ENCODE assay signal across 8 cellular contexts in the genomic region with DNA sequence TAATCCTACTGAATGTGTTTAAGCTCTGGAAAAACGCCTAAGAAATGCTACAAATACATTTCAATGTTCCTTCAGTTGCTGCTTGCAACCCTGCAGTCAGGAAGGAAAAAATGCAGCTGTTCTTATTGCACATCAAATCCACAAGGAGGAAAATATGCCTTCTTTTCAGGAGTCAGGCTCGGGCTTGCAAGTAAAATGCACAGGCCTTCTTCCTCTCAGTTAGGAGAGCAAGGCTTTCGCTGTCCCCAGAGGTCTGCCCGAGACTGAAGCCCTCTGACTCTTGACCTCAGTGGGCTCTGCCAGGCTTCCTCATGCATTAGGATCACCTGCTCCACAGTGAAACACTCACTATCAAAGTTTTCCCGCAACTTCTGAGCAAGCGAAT. TPM values are rescaled to one million over a fixed set of nuclear protein-coding genes. Genes with fewer than 3 reads are reported as not detected.
A peak's percentile ranks its signal among the peaks of the same experiment; 100 is the strongest.
DNase-seq lines count a peak whose midpoint lies in the region; ATAC-seq, FAIRE-seq and TF ChIP-seq lines count a peak whose summit lies in the region.

No MANE protein-coding gene starts in this region.

- no peak for FAIRE-seq in GM12878 (lab: Jason Lieb, UNC)

- H3K27me3 Mint-ChIP-seq in activated naive CD4-positive, alpha-beta T cell treated with anti-CD3 and anti-CD28 coated beads, Interleukin-2, amount 50 U/mL, for 24 hours: peaks cover 39% of the 10 kb centered on the region

- H3K36me3 ChIP-seq in GM12878 (ENCODE audit: control insufficient read depth in 2 of 2, insufficient read depth in 2 of 2, low read length in 1 of 2) (no peaks in the 10 kb centered on the region), tibial nerve (no peaks in the 10 kb centered on the region)

- H3K4me1 Mint-ChIP-seq in activated naive CD4-positive, alpha-beta T cell treated with anti-CD3 and anti-CD28 coated beads, Interleukin-2, amount 50 U/mL, for 24 hours: peaks cover 25% of the 10 kb centered on the region

- no peaks in the 10 kb centered on the region; the same call in 2 of the 3 replicates for H3K9me3 ChIP-seq in GM12878 (replicated peaks; ENCODE audit: control insufficient read depth, insufficient read depth, low read length)
- no peaks in the 10 kb centered on the region for H3K9me3 ChIP-seq in tibial nerve

- H3K4me2 ChIP-seq in GM12878 (ENCODE audit: control insufficient read depth, insufficient read depth): 0 out of 2 replicates have a peak overlapping the region, but pooled peaks have one; percentile 25

- H3K27ac ChIP-seq in GM12878 (ENCODE audit: control insufficient read depth, insufficient read depth): no peak overlapping the region
- H3K27ac ChIP-seq in tibial nerve: peak overlapping the region in 3 of 4 donors; percentile 34 to 66 (median 51)

- no peak for TF ChIP-seq RAD21 in GM12878 (IDR thresholded peaks at IDR 0.05; ENCODE audit: insufficient read depth, low read depth, low read length)

- DNase-seq in activated naive CD4-positive, alpha-beta T cell treated with anti-CD3 and anti-CD28 coated beads, Interleukin-2, amount 50 U/mL, for 72 hours (ENCODE audit: low spot score in 2 of 2): no peak
- no peak for DNase-seq in GM12878 (ENCODE audit: low read depth, low spot score)
- peak; percentile 63 for DNase-seq in left kidney (ENCODE audit: low read depth, low spot score)
- no peak for DNase-seq in tibial nerve (ENCODE audit: low spot score in 2 of 2)
- no peak for DNase-seq in NCI-H2171 treated with DMSO at 0.1 percent for 48 hours (lab: John Stamatoyannopoulos, UW)
- no peak for DNase-seq in omental fat pad (ENCODE audit: low spot score)
- DNase-seq in central memory CD4-positive, alpha-beta T cell: no peak

- in situ Hi-C loops in GM12878 (cut with MboI): no loop called here

- no peaks in the 10 kb centered on the region for H3K36me3 Mint-ChIP-seq in activated naive CD4-positive, alpha-beta T cell treated with anti-CD3 and anti-CD28 coated beads, Interleukin-2, amount 50 U/mL, for 24 hours
- H3K36me3 Mint-ChIP-seq in activated naive CD4-positive, alpha-beta T cell treated with anti-CD3 and anti-CD28 coated beads, Interleukin-2, amount 50 U/mL, for 72 hours: peaks cover 7% of the 10 kb centered on the region in 2 donors

- TF ChIP-seq CTCF in GM12878 (IDR thresholded peaks at IDR 0.05 in 2 of 3, conservative IDR thresholded peaks at IDR 0.05 in 1 of 3; ENCODE audit: control insufficient read depth in 2 of 3, extremely low read depth in 1 of 3, insufficient read depth in 1 of 3, low read depth in 3 of 3, low read length in 3 of 3): no peak
- no peak for TF ChIP-seq CTCF in tibial nerve (IDR thresholded peaks at IDR 0.05)
- TF ChIP-seq CTCF in omental fat pad (IDR thresholded peaks at IDR 0.05): no peak

- peaks cover 5 to 24% of the 10 kb centered on the region in 2 experiments for H3K27me3 ChIP-seq in GM12878 (replicated peaks in 1 of 2; ENCODE audit: control insufficient read depth in 2 of 2, insufficient read depth in 2 of 2, low read length in 1 of 2)
- peaks cover 0 to 25% of the 10 kb centered on the region in 2 donors for H3K27me3 ChIP-seq in tibial nerve

- no peak overlapping the region for H3K27ac Mint-ChIP-seq in activated naive CD4-positive, alpha-beta T cell treated with anti-CD3 and anti-CD28 coated beads, Interleukin-2, amount 50 U/mL, for 24 hours
- no peak overlapping the region for H3K27ac Mint-ChIP-seq in activated naive CD4-positive, alpha-beta T cell treated with anti-CD3 and anti-CD28 coated beads, Interleukin-2, amount 50 U/mL, for 72 hours

- no peak for ATAC-seq in activated naive CD4-positive, alpha-beta T cell treated with anti-CD3 and anti-CD28 coated beads, Interleukin-2, amount 50 U/mL, for 72 hours
- ATAC-seq in GM12878 (no peak), omental fat pad (ENCODE audit: low FRiP score) (no peak)

- no peak overlapping the region for H3K9ac ChIP-seq in GM12878 (ENCODE audit: control insufficient read depth, insufficient read depth, low read length)

- no peak overlapping the region for H3K4me3 ChIP-seq in GM12878
- peak overlapping the region; percentile 13 to 47 (median 27) for H3K4me3 ChIP-seq in tibial nerve

- no peaks in the 10 kb centered on the region for H3K9me3 Mint-ChIP-seq in activated naive CD4-positive, alpha-beta T cell treated with anti-CD3 and anti-CD28 coated beads, Interleukin-2, amount 50 U/mL, for 24 hours
- H3K9me3 Mint-ChIP-seq in activated naive CD4-positive, alpha-beta T cell treated with anti-CD3 and anti-CD28 coated beads, Interleukin-2, amount 50 U/mL, for 72 hours: no peaks in the 10 kb centered on the region

- peak overlapping the region; percentile 54 for H3K4me3 Mint-ChIP-seq in activated naive CD4-positive, alpha-beta T cell treated with anti-CD3 and anti-CD28 coated beads, Interleukin-2, amount 50 U/mL, for 24 hours

- SMC1A ChIA-PET in GM12878 (lab: Charles Lee; ENCODE audit: uncharacterized antibody, unreplicated experiment): no interaction called here

- 19% methylated on average over 6 of the region's 6 CpGs for WGBS in GM12878 (ENCODE audit: insufficient coverage, insufficient replicate concordance, low lambda C conversion rate, missing lambda C conversion rate)
- WGBS in tibial nerve, 2 donors: 23 to 37% methylated on average over 6 of the region's 6 CpGs

- POLR2A ChIA-PET in GM12878 (lab: Charles Lee): no interaction called here

- H3K4me1 ChIP-seq in GM12878 (ENCODE audit: control insufficient read depth, insufficient read depth, low read length) (no peaks in the 10 kb centered on the region), tibial nerve (peaks cover 0 to 38% (median 15%) of the 10 kb centered on the region in 4 donors)

- H4K20me1 ChIP-seq in GM12878 (ENCODE audit: control insufficient read depth, insufficient read depth): no peaks in the 10 kb centered on the region

- no TSS peak for BruUV-seq in GM12878 (replicated peaks; lab: Mats Ljungman, UMichigan)

- intact Hi-C loops in GM12878 (cut with micrococcal nuclease; ENCODE audit: unreplicated experiment): no loop called here

- RAD21 ChIA-PET in GM12878 (lab: Charles Lee; ENCODE audit: unreplicated experiment): no interaction called here

- CTCF ChIA-PET in GM12878 (lab: Yijun Ruan, JAX): interaction anchor here (1.6 kb wide), 1 partner anchor 100 kb away, joined by 3 read pairs; no protein-coding TSS in a partner anchor

- TF ChIP-seq EP300 in GM12878 (IDR thresholded peaks at IDR 0.05; ENCODE audit: borderline replicate concordance in 1 of 2, control insufficient read depth in 1 of 2, low read depth in 2 of 2, low read length in 2 of 2) (no peak), tibial nerve (IDR thresholded peaks at IDR 0.05) (no peak)

- TF ChIP-seq POLR2A in GM12878 (IDR thresholded peaks at IDR 0.05; ENCODE audit: low read depth, low read length) (no peak), tibial nerve (IDR thresholded peaks at IDR 0.05) (no peak)

- H2AFZ ChIP-seq in GM12878 (ENCODE audit: control insufficient read depth, low read depth, low read length): 0 out of 2 replicates have a peak overlapping the region, but pooled peaks have one; percentile 7

- no peaks in the 10 kb centered on the region for H3K79me2 ChIP-seq in GM12878 (ENCODE audit: control insufficient read depth, insufficient read depth, low read length)

TF ChIP-seq in GM12878, 131 proteins besides CTCF, POLR2A, EP300 and RAD21 (continues in another document):
- TF ChIP-seq, protein P1, sequence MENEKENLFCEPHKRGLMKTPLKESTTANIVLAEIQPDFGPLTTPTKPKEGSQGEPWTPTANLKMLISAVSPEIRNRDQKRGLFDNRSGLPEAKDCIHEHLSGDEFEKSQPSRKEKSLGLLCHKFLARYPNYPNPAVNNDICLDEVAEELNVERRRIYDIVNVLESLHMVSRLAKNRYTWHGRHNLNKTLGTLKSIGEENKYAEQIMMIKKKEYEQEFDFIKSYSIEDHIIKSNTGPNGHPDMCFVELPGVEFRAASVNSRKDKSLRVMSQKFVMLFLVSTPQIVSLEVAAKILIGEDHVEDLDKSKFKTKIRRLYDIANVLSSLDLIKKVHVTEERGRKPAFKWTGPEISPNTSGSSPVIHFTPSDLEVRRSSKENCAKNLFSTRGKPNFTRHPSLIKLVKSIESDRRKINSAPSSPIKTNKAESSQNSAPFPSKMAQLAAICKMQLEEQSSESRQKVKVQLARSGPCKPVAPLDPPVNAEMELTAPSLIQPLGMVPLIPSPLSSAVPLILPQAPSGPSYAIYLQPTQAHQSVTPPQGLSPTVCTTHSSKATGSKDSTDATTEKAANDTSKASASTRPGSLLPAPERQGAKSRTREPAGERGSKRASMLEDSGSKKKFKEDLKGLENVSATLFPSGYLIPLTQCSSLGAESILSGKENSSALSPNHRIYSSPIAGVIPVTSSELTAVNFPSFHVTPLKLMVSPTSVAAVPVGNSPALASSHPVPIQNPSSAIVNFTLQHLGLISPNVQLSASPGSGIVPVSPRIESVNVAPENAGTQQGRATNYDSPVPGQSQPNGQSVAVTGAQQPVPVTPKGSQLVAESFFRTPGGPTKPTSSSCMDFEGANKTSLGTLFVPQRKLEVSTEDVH (IDR thresholded peaks at IDR 0.05; ENCODE audit: low read depth, partially characterized antibody): no peak
- TF ChIP-seq PAX5 (IDR thresholded peaks at IDR 0.05; ENCODE audit: borderline replicate concordance, low read depth, low read length) (no peak), RFX5 (IDR thresholded peaks at IDR 0.05; ENCODE audit: low read depth, low read length) (no peak), MYC (IDR thresholded peaks at IDR 0.05; ENCODE audit: insufficient read depth, insufficient read length, insufficient replicate concordance, low read length, severe bottlenecking) (no peak)

RNA-seq across cellular contexts. Expression of a gene that starts 0.9 kb away (rescaled TPM):
- under 1 TPM in 1 of 2 donors, not detected in 1; 0.02 TPM for total RNA-seq in activated naive CD4-positive, alpha-beta T cell treated with anti-CD3 and anti-CD28 coated beads, Interleukin-2, amount 50 U/mL, for 72 hours
- total RNA-seq in GM12878 (2013; cell fraction: nucleolus; rRNA removed): 0.10 TPM in 1 of 2 replicates, not detected in the other
- total RNA-seq in GM12878 (2014; rRNA removed) (0.06 TPM in 1 of 2 replicates, not detected in the other), GM12878 (2014; rRNA removed; fragmentation: Illumina TruSeq; extraction: Trizol) (not detected in 2 replicates), GM12878 (2021) (0.03 TPM in 1 of 2 replicates, not detected in the other), tibial nerve (10 to 100 TPM in 1 of 4 donors, 1 to 10 TPM in 3; 1.1 to 11.4 (median 3.4) TPM), omental fat pad (1 to 10 TPM; 1.1 to 7.4 (median 3.1) TPM)
- polyA plus RNA-seq in GM12878 (2011; ENCODE audit: low read depth): not detected
- polyA plus RNA-seq in GM12878 (2011; rRNA removed) (0.01 TPM in 1 of 2 replicates, not detected in the other), GM12878 (2014; fragmentation: Illumina TruSeq; extraction: Trizol) (0.03 TPM in 1 of 2 replicates, not detected in the other), GM12878 (2014; fragmentation: Nextera tagmentation; extraction: Ambion mirVana) (not detected), GM12878 (2014; rRNA removed) (0.03 TPM in 1 of 2 replicates, not detected in the other), GM12878 (2016; fragmentation: Nextera tagmentation; extraction: Ambion mirVana) (not detected)
- not detected in 2 replicates for polyA plus RNA-seq in GM12878 (2011; cell fraction: cytosol; rRNA removed)
- 0.03 and 0.10 TPM in 2 replicates for polyA plus RNA-seq in GM12878 (2011; cell fraction: nucleus; rRNA removed)
- polyA plus RNA-seq in GM12878 (2012): 0.01 TPM in 2 replicates
- polyA minus RNA-seq in GM12878 (2011; rRNA and poly(A)+ RNA removed): 0.05 TPM in 1 of 2 replicates, not detected in the other
- polyA minus RNA-seq in GM12878 (2011; cell fraction: cytosol; rRNA and poly(A)+ RNA removed): not detected in 2 replicates
- not detected in 2 replicates for polyA minus RNA-seq in GM12878 (2011; cell fraction: nucleus; rRNA and poly(A)+ RNA removed)
